Comparison of ENCODE assay signal across 24 cellular contexts in genomic region chr20:7665311-7665863, GRCh38.
"Had no signal": no experiment of that assay in that cellular context is flagged by ENCODE, and none has a peak within 500 bp of the region (broad histone marks: within the 10 kb centered on the region; RNA-seq: fewer than 3 reads in every experiment).

No MANE protein-coding gene starts in this region.

- H3K36me3 ChIP-seq: esophagus muscularis mucosa, ovary had no signal

- ATAC-seq: activated CD4-positive, CD25-positive, alpha-beta regulatory T cell treated with anti-CD3 and anti-CD28 coated beads, Interleukin-2, amount 50 U/mL, for 24 hours; activated naive CD8-positive, alpha-beta T cell treated with anti-CD3 and anti-CD28 coated beads, Interleukin-2, amount 50 U/mL, for 24 hours; naive thymus-derived CD4-positive, alpha-beta T cell; psoas muscle; right cardiac atrium; stimulated activated effector memory CD8-positive, alpha-beta T cell treated with anti-CD3 and anti-CD28 coated beads, Interleukin-12 subunit alpha, Interleukin-12 subunit beta, amount 100 ng/mL, for 72 hours had no signal

- H3K36me3 Mint-ChIP-seq: activated naive CD4-positive, alpha-beta T cell treated with anti-CD3 and anti-CD28 coated beads, Interleukin-2, amount 10 ng/mL, durations not matched to agents 7 days and 5 days; memory B cell; naive thymus-derived CD4-positive, alpha-beta T cell; stimulated activated effector memory CD8-positive, alpha-beta T cell treated with anti-CD3 and anti-CD28 coated beads, Interleukin-12 subunit alpha, Interleukin-12 subunit beta, amount 100 ng/mL, for 72 hours; type B pancreatic cell had no signal

- H3K27me3 ChIP-seq: esophagus muscularis mucosa, ovary, testis had no signal

- H3K9me3 Mint-ChIP-seq: activated naive CD8-positive, alpha-beta T cell treated with anti-CD3 and anti-CD28 coated beads, Interleukin-2, amount 50 U/mL, for 24 hours; type B pancreatic cell had no signal

- H3K27ac ChIP-seq: esophagus muscularis mucosa, ovary, psoas muscle, testis had no signal

- H3K27me3 Mint-ChIP-seq: activated CD4-positive, alpha-beta T cell treated with anti-CD3 and anti-CD28 coated beads, Interleukin-2, amount 10 ng/mL, durations not matched to agents 7 days and 5 days; activated naive CD4-positive, alpha-beta T cell treated with anti-CD3 and anti-CD28 coated beads, Interleukin-2, amount 10 ng/mL, durations not matched to agents 7 days and 5 days; activated naive CD8-positive, alpha-beta T cell treated with anti-CD3 and anti-CD28 coated beads, Interleukin-2, amount 50 U/mL, for 24 hours; memory B cell; naive thymus-derived CD4-positive, alpha-beta T cell; type B pancreatic cell had no signal

- H3K4me3 Mint-ChIP-seq: activated CD4-positive, alpha-beta T cell treated with anti-CD3 and anti-CD28 coated beads, Interleukin-2, amount 10 ng/mL, durations not matched to agents 7 days and 5 days; activated naive CD4-positive, alpha-beta T cell treated with anti-CD3 and anti-CD28 coated beads, Interleukin-2, amount 10 ng/mL, durations not matched to agents 7 days and 5 days; activated naive CD8-positive, alpha-beta T cell treated with anti-CD3 and anti-CD28 coated beads, Interleukin-2, amount 50 U/mL, for 24 hours; memory B cell; naive thymus-derived CD4-positive, alpha-beta T cell; stimulated activated effector memory CD8-positive, alpha-beta T cell treated with anti-CD3 and anti-CD28 coated beads, Interleukin-12 subunit alpha, Interleukin-12 subunit beta, amount 100 ng/mL, for 72 hours; type B pancreatic cell had no signal

- FAIRE-seq: bronchial epithelial cell had no signal

- DNase-seq: activated CD4-positive, alpha-beta T cell treated with anti-CD3 and anti-CD28 coated beads, Interleukin-2, amount 10 ng/mL, durations not matched to agents 7 days and 5 days; activated CD8-positive, alpha-beta memory T cell treated with anti-CD3 and anti-CD28 coated beads for 24 hours; activated CD8-positive, alpha-beta memory T cell treated with anti-CD3 and anti-CD28 coated beads, Interleukin-2, amount 50 U/mL, for 48 hours; activated effector memory CD4-positive, alpha-beta T cell treated with Interleukin-2 at 50 U/mL for 16 hours; activated naive CD4-positive, alpha-beta T cell treated with anti-CD3 and anti-CD28 coated beads, Interleukin-2, amount 10 ng/mL, durations not matched to agents 7 days and 5 days; activated naive CD8-positive, alpha-beta T cell treated with anti-CD3 and anti-CD28 coated beads, Interleukin-2, amount 50 U/mL, for 24 hours; activated T-cell treated with anti-CD3 and anti-CD28 coated beads, Interleukin-2, amount 50 U/mL, for 48 hours; anterior cingulate cortex; cerebellar nuclear complex; effector CD4-positive, alpha-beta T cell; naive thymus-derived CD4-positive, alpha-beta T cell; ovary; psoas muscle; right cardiac atrium; stimulated activated CD4-positive, alpha-beta T cell treated with anti-CD3 and anti-CD28 coated beads, Interleukin-4, amount 100 ng/mL, for 24 hours; T-helper 9 cell; testis had no signal

- H3K27ac Mint-ChIP-seq: activated CD4-positive, alpha-beta T cell treated with anti-CD3 and anti-CD28 coated beads, Interleukin-2, amount 10 ng/mL, durations not matched to agents 7 days and 5 days; activated naive CD4-positive, alpha-beta T cell treated with anti-CD3 and anti-CD28 coated beads, Interleukin-2, amount 10 ng/mL, durations not matched to agents 7 days and 5 days; activated naive CD8-positive, alpha-beta T cell treated with anti-CD3 and anti-CD28 coated beads, Interleukin-2, amount 50 U/mL, for 24 hours; memory B cell; stimulated activated effector memory CD8-positive, alpha-beta T cell treated with anti-CD3 and anti-CD28 coated beads, Interleukin-12 subunit alpha, Interleukin-12 subunit beta, amount 100 ng/mL, for 72 hours; type B pancreatic cell had no signal

- H3K4me3 ChIP-seq: esophagus muscularis mucosa, ovary, psoas muscle, smooth muscle cell, testis had no signal

- H3K9me3 ChIP-seq: esophagus muscularis mucosa, ovary, psoas muscle, testis had no signal

- H3K4me1 ChIP-seq: esophagus muscularis mucosa, psoas muscle, testis had no signal

- H3K4me2 ChIP-seq: smooth muscle cell had no signal

- H3K4me1 Mint-ChIP-seq: activated CD4-positive, alpha-beta T cell treated with anti-CD3 and anti-CD28 coated beads, Interleukin-2, amount 10 ng/mL, durations not matched to agents 7 days and 5 days; activated naive CD4-positive, alpha-beta T cell treated with anti-CD3 and anti-CD28 coated beads, Interleukin-2, amount 10 ng/mL, durations not matched to agents 7 days and 5 days; activated naive CD8-positive, alpha-beta T cell treated with anti-CD3 and anti-CD28 coated beads, Interleukin-2, amount 50 U/mL, for 24 hours; memory B cell; naive thymus-derived CD4-positive, alpha-beta T cell; stimulated activated effector memory CD8-positive, alpha-beta T cell treated with anti-CD3 and anti-CD28 coated beads, Interleukin-12 subunit alpha, Interleukin-12 subunit beta, amount 100 ng/mL, for 72 hours had no signal
